Comparison of ENCODE assay signal across 6 cellular contexts in the genomic region with DNA sequence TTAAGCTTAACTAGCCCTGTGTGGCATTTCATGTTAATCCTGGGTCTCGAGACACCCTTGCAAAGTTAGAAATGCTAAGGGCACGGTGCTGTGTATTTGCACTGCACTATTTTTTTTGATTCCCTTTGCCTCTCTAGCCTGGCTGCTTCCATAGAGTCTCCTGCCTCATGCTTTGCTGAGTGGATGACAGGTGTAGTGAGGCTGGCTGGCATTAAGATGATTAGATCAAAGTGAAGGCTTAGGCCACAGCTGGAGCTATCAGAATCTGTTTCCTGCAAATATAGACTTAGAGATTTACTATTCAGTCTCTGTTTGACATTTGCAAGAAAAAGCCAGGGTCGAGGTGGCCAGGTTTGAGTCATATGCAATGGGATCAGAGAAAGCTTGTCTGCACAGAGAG.
"Had no signal": no experiment of that assay in that cellular context is flagged by ENCODE, and none has a peak within 500 bp of the region (broad histone marks: within the 10 kb centered on the region; RNA-seq: fewer than 3 reads in every experiment).

No MANE protein-coding gene starts in this region.

- H3K4me2 ChIP-seq: GM23338 had no signal

- H3K4me3 ChIP-seq: GM23338, HAP-1 had no signal

- H3K27ac ChIP-seq: HL-60 had no signal

- DNase-seq: HFFc6, KBM-7 had no signal

- H3K4me1 ChIP-seq: HAP-1 had no signal

- H3K36me3 ChIP-seq: HAP-1 had no signal

- H2AFZ ChIP-seq: GM23338 had no signal

- H3K9me3 ChIP-seq: HAP-1 had no signal

- FAIRE-seq: HepG2 had no signal
